In the genomic region with DNA sequence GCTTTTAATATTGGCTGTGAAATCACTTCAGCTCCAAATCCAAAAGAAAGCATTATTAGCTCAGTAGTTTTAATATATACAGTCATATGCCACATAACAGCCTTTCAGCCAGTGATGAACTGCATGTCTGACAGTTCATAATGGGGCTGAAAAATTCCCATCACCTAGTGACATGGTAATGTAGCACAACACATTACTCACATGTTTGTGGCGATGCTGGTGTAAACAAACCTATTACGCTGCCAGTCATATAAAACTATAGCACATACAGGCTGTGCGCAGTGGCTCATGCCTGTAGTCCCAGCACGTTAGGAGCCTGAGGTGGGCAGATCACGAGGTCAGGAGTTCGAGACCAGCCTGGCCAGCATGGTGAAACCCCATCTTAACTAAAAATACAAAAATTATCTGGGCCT, we compare ENCODE assay signal across 19 cellular contexts.
DNase-seq lines count a peak whose midpoint lies in the region; ATAC-seq and TF ChIP-seq lines count a peak whose summit lies in the region.
"Had no signal": no experiment of that assay in that cellular context is flagged by ENCODE, and none has a peak within 500 bp of the region (broad histone marks: within the 10 kb centered on the region; RNA-seq: fewer than 3 reads in every experiment).

No MANE protein-coding gene starts in this region.

- 94% methylated on average over 6 of the region's 6 CpGs for WGBS in mammary epithelial cell (ENCODE audit: low coverage, missing lambda C conversion rate)
- WGBS in smooth muscle cell (ENCODE audit: low lambda C conversion rate): 69% methylated on average over 6 of the region's 6 CpGs

- no peaks in the 10 kb centered on the region for H3K4me1 ChIP-seq in mammary epithelial cell (ENCODE audit: insufficient read depth, low read length)
- H3K4me1 ChIP-seq in breast epithelium: no peaks in the 10 kb centered on the region
- H3K4me1 ChIP-seq in smooth muscle cell (ENCODE audit: low read depth): peaks cover 34% of the 10 kb centered on the region
- H3K4me1 ChIP-seq: foreskin keratinocyte had no signal

- TF ChIP-seq CTCF in mammary epithelial cell (conservative IDR thresholded peaks at IDR 0.05 in 1 of 2, IDR thresholded peaks at IDR 0.05 in 1 of 2; ENCODE audit: extremely low read depth in 1 of 2, insufficient read depth in 1 of 2, low read depth in 1 of 2, low read length in 2 of 2) (no peak), breast epithelium (IDR thresholded peaks at IDR 0.05) (no peak), smooth muscle cell (IDR thresholded peaks at IDR 0.05; ENCODE audit: borderline replicate concordance, insufficient read depth, poor library complexity, severe bottlenecking) (no peak)

- CTCF ChIA-PET in mammary epithelial cell (lab: Charles Lee; ENCODE audit: low non-redundant PET): no interaction called here
- CTCF ChIA-PET in HEK293T (lab: Yijun Ruan, JAX): no interaction called here

- peaks cover 17% of the 10 kb centered on the region for H3F3A ChIP-seq in smooth muscle cell (ENCODE audit: low read depth)

- no peak overlapping the region for H3K4me2 ChIP-seq in mammary epithelial cell (ENCODE audit: insufficient read depth, low read depth, low read length)
- no peak overlapping the region for H3K4me2 ChIP-seq in smooth muscle cell

- H3K79me2 ChIP-seq in mammary epithelial cell (ENCODE audit: insufficient read depth, low read length) (no peaks in the 10 kb centered on the region), smooth muscle cell (ENCODE audit: low read depth) (peaks cover 33% of the 10 kb centered on the region)

- no peak for ATAC-seq in GM21786 (IDR thresholded peaks at IDR 0.05; ENCODE audit: unreplicated experiment)
- ATAC-seq in GM19324 (IDR thresholded peaks at IDR 0.05; ENCODE audit: low FRiP score, unreplicated experiment): no peak
- ATAC-seq: foreskin keratinocyte had no signal

- dilution Hi-C loops in mammary epithelial cell (cut with HindIII; ENCODE audit: low sequenced_read_pairs): no loop called here

- intact Hi-C loops in mammary epithelial cell (cut with micrococcal nuclease): no loop called here
- intact Hi-C loops in breast epithelium (cut with DNase I; ENCODE audit: low total_unique reads): no loop called here

- H3K9ac ChIP-seq in mammary epithelial cell (ENCODE audit: insufficient read depth, low read length) (no peak overlapping the region), smooth muscle cell (ENCODE audit: low read depth) (no peak overlapping the region)

- H4K20me1 ChIP-seq in mammary epithelial cell (ENCODE audit: insufficient read depth, low read length): no peaks in the 10 kb centered on the region
- H4K20me1 ChIP-seq in smooth muscle cell (ENCODE audit: low read depth): no peaks in the 10 kb centered on the region

- H2AFZ ChIP-seq in mammary epithelial cell (ENCODE audit: low read depth, low read length): no peak overlapping the region
- H2AFZ ChIP-seq in smooth muscle cell (ENCODE audit: low read depth): no peak overlapping the region

- TF ChIP-seq POLR2A in breast epithelium (IDR thresholded peaks at IDR 0.05): no peak

- H3K27ac ChIP-seq in mammary epithelial cell (ENCODE audit: insufficient read depth, low read depth, low read length) (no peak overlapping the region), breast epithelium (no peak overlapping the region), smooth muscle cell (ENCODE audit: low read depth) (peak overlapping the region; percentile 69)
- H3K27ac ChIP-seq: adrenal gland, foreskin keratinocyte, VCaP had no signal

- H3K27me3 ChIP-seq in mammary epithelial cell (ENCODE audit: insufficient read depth, low read length) (no peaks in the 10 kb centered on the region), breast epithelium (no peaks in the 10 kb centered on the region), smooth muscle cell (ENCODE audit: low read depth) (no peaks in the 10 kb centered on the region)
- H3K27me3 ChIP-seq: adrenal gland, foreskin keratinocyte had no signal

- BruUV-seq in mammary epithelial cell (replicated peaks; lab: Mats Ljungman, UMichigan): no TSS peak

- H3K4me3 ChIP-seq in mammary epithelial cell (replicated peaks in 1 of 3; ENCODE audit: insufficient read depth in 1 of 3, low read depth in 2 of 3, low read length in 3 of 3) (no peak overlapping the region), breast epithelium (no peak overlapping the region), smooth muscle cell (no peak overlapping the region)
- H3K4me3 ChIP-seq: adrenal gland, thoracic aorta had no signal

- H3K36me3 ChIP-seq in mammary epithelial cell (ENCODE audit: insufficient read depth, low read length) (no peaks in the 10 kb centered on the region), breast epithelium (no peaks in the 10 kb centered on the region), smooth muscle cell (ENCODE audit: low read depth) (no peaks in the 10 kb centered on the region)
- H3K36me3 ChIP-seq: adrenal gland, thoracic aorta had no signal

- in situ Hi-C loops in mammary epithelial cell (cut with MboI; ENCODE audit: low sequenced_read_pairs in 2 of 2): no loop called here

- H3K9me3 ChIP-seq in mammary epithelial cell (replicated peaks; ENCODE audit: insufficient read depth, low read length): no peaks in the 10 kb centered on the region
- H3K9me3 ChIP-seq in breast epithelium: no peaks in the 10 kb centered on the region
- H3K9me3 ChIP-seq in smooth muscle cell (replicated peaks; ENCODE audit: low read depth): no peaks in the 10 kb centered on the region
- H3K9me3 ChIP-seq: adrenal gland, thoracic aorta had no signal

- peak; percentile 11 for DNase-seq in mammary epithelial cell
- no peak for DNase-seq in breast epithelium (ENCODE audit: low spot score in 2 of 2)
- no peak for DNase-seq in HEK293T (ENCODE audit: extremely low spot score)
- DNase-seq in astrocyte of the hippocampus (ENCODE audit: low read depth, low spot score): peak; percentile 69
- DNase-seq in smooth muscle cell (lab: John Stamatoyannopoulos, UW; ENCODE audit: unreplicated experiment): no peak
- DNase-seq in activated naive CD4-positive, alpha-beta T cell treated with anti-CD3 and anti-CD28 coated beads, Interleukin-2, amount 50 U/mL, for 16 hours: no peak
- DNase-seq: activated CD8-positive, alpha-beta memory T cell treated with anti-CD3 and anti-CD28 coated beads, Interleukin-2, amount 50 U/mL, for 48 hours; adrenal gland; DMS153; foreskin keratinocyte; NCI-H1048; NCI-H2081 treated with DMSO at 0.1 percent for 48 hours; NCI-H526 treated with DMSO at 0.1 percent for 48 hours; stimulated activated CD4-positive, alpha-beta T cell treated with anti-CD3 and anti-CD28 coated beads, Interleukin-4, amount 100 ng/mL, for 24 hours; stimulated activated CD8-positive, alpha-beta memory T cell treated with anti-CD3 and anti-CD28 coated beads, Interleukin-4, amount 100 ng/mL, for 48 hours had no signal

- POLR2A ChIA-PET in HEK293T (lab: Yijun Ruan, JAX): no interaction called here

TF ChIP-seq in HEK293T, 16 proteins besides CTCF, POLR2A, EP300 and RAD21:
- no peak for TF ChIP-seq FOXM1 (IDR thresholded peaks at IDR 0.05; ENCODE audit: borderline replicate concordance)
- TF ChIP-seq SUZ12 (IDR thresholded peaks at IDR 0.05): no peak
- TF ChIP-seq PKNOX1 (IDR thresholded peaks at IDR 0.05): peak; percentile 34; the same call in 1 of the 2 replicates
- TF ChIP-seq HDGF (IDR thresholded peaks at IDR 0.05; ENCODE audit: borderline replicate concordance): no peak
- TF ChIP-seq CTBP1 (IDR thresholded peaks at IDR 0.05; ENCODE audit: borderline replicate concordance): no peak

Comparison
In these comparisons a context has a peak if more than half of its experiments do, and no peak if none do; other contexts are left out.
1. DNase-seq: peak in mammary epithelial cell (single experiment) and astrocyte of the hippocampus (single experiment); none in breast epithelium (0 of 2), HEK293T (single experiment), smooth muscle cell (single experiment) and activated naive CD4-positive, alpha-beta T cell treated with anti-CD3 and anti-CD28 coated beads, Interleukin-2, amount 50 U/mL, for 16 hours (single experiment).